1 cellular context compared by ENCODE assay signal in genomic region chr18:580154-580553, GRCh38.
TF ChIP-seq lines count a peak whose summit lies in the region.

Gene CETN1, plus strand, starts transcription at chr18:580380. Its CDS starts 29 bp downstream, at chr18:580409.

TF ChIP-seq in WTC11, 78 proteins besides CTCF, POLR2A, EP300 and RAD21 (continued from another document):
- TF ChIP-seq HMGA2 (CRISPR knock-in tag; IDR thresholded peaks at IDR 0.05) (no peak), ZBTB43 (CRISPR knock-in tag; IDR thresholded peaks at IDR 0.05) (no peak), CREM (CRISPR knock-in tag; IDR thresholded peaks at IDR 0.05) (no peak), ATF3 (CRISPR knock-in tag; conservative IDR thresholded peaks at IDR 0.05) (no peak), CBFB (CRISPR knock-in tag; IDR thresholded peaks at IDR 0.05; ENCODE audit: low read depth) (no peak), PRRX2 (CRISPR knock-in tag; IDR thresholded peaks at IDR 0.05) (no peak), RELA (CRISPR knock-in tag; IDR thresholded peaks at IDR 0.05; ENCODE audit: borderline replicate concordance) (no peak), MAX (CRISPR knock-in tag; IDR thresholded peaks at IDR 0.05) (no peak), PRDM15 (CRISPR knock-in tag; IDR thresholded peaks at IDR 0.05) (no peak), FOXP1 (CRISPR knock-in tag; IDR thresholded peaks at IDR 0.05; ENCODE audit: borderline replicate concordance) (no peak), AR (CRISPR knock-in tag; IDR thresholded peaks at IDR 0.05) (no peak), ZNF219 (CRISPR knock-in tag; IDR thresholded peaks at IDR 0.05; ENCODE audit: borderline replicate concordance) (no peak)
